Comparison of ENCODE assay signal across 12 cellular contexts in the genomic region with DNA sequence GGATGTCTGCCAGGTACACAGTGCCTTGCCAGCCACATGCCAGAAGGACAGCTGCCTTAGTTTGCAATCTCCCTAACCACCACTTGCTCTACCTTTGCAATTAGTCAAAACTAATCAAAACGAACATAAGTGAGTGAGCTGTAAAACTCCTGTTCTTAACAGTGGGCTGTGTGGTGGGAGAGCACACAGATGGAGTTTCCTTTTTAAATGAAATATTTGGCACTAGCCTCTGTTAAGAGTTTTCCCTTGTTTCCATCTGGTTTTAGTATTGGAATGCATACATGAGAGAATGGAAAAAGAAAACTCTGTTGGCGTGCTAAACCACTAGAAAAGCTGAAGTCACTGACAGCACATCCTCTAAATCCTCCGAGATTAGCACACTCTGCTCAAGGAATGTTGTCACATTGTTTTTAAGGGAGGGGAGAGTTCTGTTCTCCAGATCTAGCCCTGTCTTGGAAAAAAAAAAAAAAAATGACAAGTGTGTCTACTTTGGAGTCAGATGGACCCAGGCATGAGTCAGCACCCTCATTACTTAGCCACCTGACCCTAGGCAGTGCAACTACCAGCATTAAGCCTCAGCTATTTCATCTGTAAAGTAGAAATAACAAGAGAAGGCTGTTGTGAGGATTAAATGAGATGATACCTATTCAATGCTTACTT.
DNase-seq lines count a peak whose midpoint lies in the region; ATAC-seq and TF ChIP-seq lines count a peak whose summit lies in the region.
"Had no signal": no experiment of that assay in that cellular context is flagged by ENCODE, and none has a peak within 500 bp of the region (broad histone marks: within the 10 kb centered on the region; RNA-seq: fewer than 3 reads in every experiment).

No MANE protein-coding gene starts in this region.

- H3K36me3 Mint-ChIP-seq in activated CD4-positive, alpha-beta T cell treated with anti-CD3 and anti-CD28 coated beads, Interleukin-2, amount 10 ng/mL, durations not matched to agents 24 days and 14 days (ENCODE audit: low read depth): no peaks in the 10 kb centered on the region
- H3K36me3 Mint-ChIP-seq: IgD-negative memory B cell had no signal

- H3K9me3 ChIP-seq in mucosa of descending colon: no peaks in the 10 kb centered on the region

- no peaks in the 10 kb centered on the region for H3K9me3 Mint-ChIP-seq in activated CD4-positive, alpha-beta T cell treated with anti-CD3 and anti-CD28 coated beads, Interleukin-2, amount 10 ng/mL, durations not matched to agents 24 days and 14 days
- H3K9me3 Mint-ChIP-seq: dendritic cell treated with granulocyte-macrophage colony-stimulating factor and Interleukin-4, amounts not matched to agents 40 ng/mL and 50 ng/mL, for 4 days; IgD-negative memory B cell had no signal

- DNase-seq in A172 (ENCODE audit: low spot score) (peak; percentile 56), LoVo (ENCODE audit: low spot score) (peak; percentile 47), erythroblast (lab: John Stamatoyannopoulos, UW) (peak; percentile 34 to 46), mucosa of descending colon (no peak), NCI-H526 treated with DMSO at 0.1 percent for 48 hours (lab: John Stamatoyannopoulos, UW) (no peak), activated T-cell treated with anti-CD3 and anti-CD28 coated beads for 4 hours (no peak), GOT3 (lab: John Stamatoyannopoulos, UW) (no peak)
- no peak for DNase-seq in activated CD4-positive, alpha-beta T cell treated with anti-CD3 and anti-CD28 coated beads, Interleukin-2, amount 10 ng/mL, durations not matched to agents 24 days and 14 days
- DNase-seq: T-helper 9 cell had no signal

- TF ChIP-seq CTCF in mucosa of descending colon (IDR thresholded peaks at IDR 0.05): no peak

- no peak overlapping the region for H3K27ac Mint-ChIP-seq in activated CD4-positive, alpha-beta T cell treated with anti-CD3 and anti-CD28 coated beads, Interleukin-2, amount 10 ng/mL, durations not matched to agents 24 days and 14 days
- H3K27ac Mint-ChIP-seq: B cell; dendritic cell treated with granulocyte-macrophage colony-stimulating factor and Interleukin-4, amounts not matched to agents 40 ng/mL and 50 ng/mL, for 4 days; IgD-negative memory B cell had no signal

- H3K36me3 ChIP-seq in mucosa of descending colon (ENCODE audit: low read depth): no peaks in the 10 kb centered on the region

- intact Hi-C loops in mucosa of descending colon (cut with DNase I, micrococcal nuclease): no loop called here
- intact Hi-C loops in activated CD4-positive, alpha-beta T cell treated with anti-CD3 and anti-CD28 coated beads, Interleukin-2, amount 10 ng/mL, durations not matched to agents 24 days and 14 days (cut with micrococcal nuclease): no loop called here

- H3K4me1 ChIP-seq in mucosa of descending colon (ENCODE audit: low read depth): peaks cover 11% of the 10 kb centered on the region

- H3K4me3 ChIP-seq in mucosa of descending colon: no peak overlapping the region

- peak; percentile 84 for ATAC-seq in mucosa of descending colon

- H3K4me1 Mint-ChIP-seq in activated CD4-positive, alpha-beta T cell treated with anti-CD3 and anti-CD28 coated beads, Interleukin-2, amount 10 ng/mL, durations not matched to agents 24 days and 14 days: no peaks in the 10 kb centered on the region
- H3K4me1 Mint-ChIP-seq: B cell, IgD-negative memory B cell had no signal

- peaks cover 2% of the 10 kb centered on the region for H3K27me3 Mint-ChIP-seq in activated CD4-positive, alpha-beta T cell treated with anti-CD3 and anti-CD28 coated beads, Interleukin-2, amount 10 ng/mL, durations not matched to agents 24 days and 14 days

- no peak for TF ChIP-seq POLR2A in erythroblast (IDR thresholded peaks at IDR 0.05; ENCODE audit: low read length)

- H3K4me3 Mint-ChIP-seq in activated CD4-positive, alpha-beta T cell treated with anti-CD3 and anti-CD28 coated beads, Interleukin-2, amount 10 ng/mL, durations not matched to agents 24 days and 14 days: no peak overlapping the region
- H3K4me3 Mint-ChIP-seq: B cell; dendritic cell treated with granulocyte-macrophage colony-stimulating factor and Interleukin-4, amounts not matched to agents 40 ng/mL and 50 ng/mL, for 4 days; IgD-negative memory B cell had no signal

Comparison
In these comparisons a context has a peak if more than half of its experiments do, and no peak if none do; other contexts are left out.
1. DNase-seq: peak in A172 (single experiment), LoVo (single experiment) and erythroblast (2 of 2); none in mucosa of descending colon (0 of 3), NCI-H526 treated with DMSO at 0.1 percent for 48 hours (single experiment), activated T-cell treated with anti-CD3 and anti-CD28 coated beads for 4 hours (single experiment), GOT3 (single experiment) and activated CD4-positive, alpha-beta T cell treated with anti-CD3 and anti-CD28 coated beads, Interleukin-2, amount 10 ng/mL, durations not matched to agents 24 days and 14 days (single experiment).